14 cellular contexts compared by ENCODE assay signal in genomic region chr6:111734068-111734825, GRCh38.
A peak's percentile ranks its signal among the peaks of the same experiment; 100 is the strongest.
DNase-seq lines count a peak whose midpoint lies in the region; ATAC-seq lines count a peak whose summit lies in the region.
"Had no signal": no experiment of that assay in that cellular context is flagged by ENCODE, and none has a peak within 500 bp of the region (broad histone marks: within the 10 kb centered on the region; RNA-seq: fewer than 3 reads in every experiment).

No MANE protein-coding gene starts in this region.

- no peak overlapping the region for H3K4me3 Mint-ChIP-seq in activated CD8-positive, alpha-beta memory T cell treated with anti-CD3 and anti-CD28 coated beads, Interleukin-2, amount 10 ng/mL, durations not matched to agents 7 days and 5 days
- H3K4me3 Mint-ChIP-seq in activated naive CD8-positive, alpha-beta T cell treated with anti-CD3 and anti-CD28 coated beads, Interleukin-2, amount 50 U/mL, for 24 hours: peak overlapping the region; percentile 37
- H3K4me3 Mint-ChIP-seq in immature natural killer cell: peak overlapping the region; percentile 60 to 89 (median 72)
- peak overlapping the region; percentile 33 for H3K4me3 Mint-ChIP-seq in stimulated activated effector memory CD8-positive, alpha-beta T cell treated with anti-CD3 and anti-CD28 coated beads, Interleukin-12 subunit alpha, Interleukin-12 subunit beta, amount 100 ng/mL, for 72 hours
- H3K4me3 Mint-ChIP-seq: activated naive CD4-positive, alpha-beta T cell treated with anti-CD3 and anti-CD28 coated beads, Interleukin-2, amount 10 ng/mL, durations not matched to agents 7 days and 5 days had no signal

- DNase-seq in activated CD8-positive, alpha-beta memory T cell treated with anti-CD3 and anti-CD28 coated beads, Interleukin-2, amount 10 ng/mL, durations not matched to agents 7 days and 5 days: no peak
- no peak for DNase-seq in activated CD8-positive, alpha-beta memory T cell treated with anti-CD3 and anti-CD28 coated beads, Interleukin-2, amount 50 U/mL, for 4 hours
- no peak for DNase-seq in activated naive CD8-positive, alpha-beta T cell treated with anti-CD3 and anti-CD28 coated beads, Interleukin-2, amount 50 U/mL, for 24 hours
- DNase-seq in immature natural killer cell: peak in 1 of 3 donors; percentile 41
- no peak for DNase-seq in stimulated activated effector memory CD8-positive, alpha-beta T cell treated with anti-CD3 and anti-CD28 coated beads, Interleukin-12 subunit alpha, Interleukin-12 subunit beta, amount 100 ng/mL, for 72 hours (ENCODE audit: low spot score in 2 of 2)
- DNase-seq in inferior parietal cortex (ENCODE audit: extremely low spot score): no peak
- DNase-seq in putamen (ENCODE audit: low spot score): no peak
- DNase-seq in activated effector memory CD4-positive, alpha-beta T cell treated with anti-CD3 and anti-CD28 coated beads, Interleukin-2, amount 50 U/mL, for 16 hours: no peak
- DNase-seq: activated naive CD4-positive, alpha-beta T cell treated with anti-CD3 and anti-CD28 coated beads, Interleukin-2, amount 10 ng/mL, durations not matched to agents 7 days and 5 days; Caco-2; head of caudate nucleus; left cardiac atrium; Right ventricle myocardium superior; T1000 had no signal

- CTCF ChIA-PET in activated CD8-positive, alpha-beta memory T cell treated with anti-CD3 and anti-CD28 coated beads, Interleukin-2, amount 10 ng/mL, durations not matched to agents 7 days and 5 days (lab: Charles Lee): interaction anchor here (0.6 to 1.7 kb wide), 5 partner anchors 8 to 26 kb away, joined by 3 to 5 read pairs (median 3); no protein-coding TSS in a partner anchor

- peaks cover 6% of the 10 kb centered on the region for H3K9me3 Mint-ChIP-seq in activated CD8-positive, alpha-beta memory T cell treated with anti-CD3 and anti-CD28 coated beads, Interleukin-2, amount 10 ng/mL, durations not matched to agents 7 days and 5 days (ENCODE audit: low read depth)
- H3K9me3 Mint-ChIP-seq in activated naive CD8-positive, alpha-beta T cell treated with anti-CD3 and anti-CD28 coated beads, Interleukin-2, amount 50 U/mL, for 24 hours: peaks cover 11% of the 10 kb centered on the region
- H3K9me3 Mint-ChIP-seq in immature natural killer cell: peaks cover 0 to 4% (median 1%) of the 10 kb centered on the region in 6 donors
- no peaks in the 10 kb centered on the region for H3K9me3 Mint-ChIP-seq in stimulated activated effector memory CD8-positive, alpha-beta T cell treated with anti-CD3 and anti-CD28 coated beads, Interleukin-12 subunit alpha, Interleukin-12 subunit beta, amount 100 ng/mL, for 72 hours

- no peaks in the 10 kb centered on the region for H3K27me3 Mint-ChIP-seq in activated CD8-positive, alpha-beta memory T cell treated with anti-CD3 and anti-CD28 coated beads, Interleukin-2, amount 10 ng/mL, durations not matched to agents 7 days and 5 days
- H3K27me3 Mint-ChIP-seq in activated naive CD8-positive, alpha-beta T cell treated with anti-CD3 and anti-CD28 coated beads, Interleukin-2, amount 50 U/mL, for 24 hours: no peaks in the 10 kb centered on the region
- peaks cover 13 to 26% (median 17%) of the 10 kb centered on the region in 3 donors for H3K27me3 Mint-ChIP-seq in immature natural killer cell (ENCODE audit: low read depth in 3 of 3)
- H3K27me3 Mint-ChIP-seq: activated naive CD4-positive, alpha-beta T cell treated with anti-CD3 and anti-CD28 coated beads, Interleukin-2, amount 10 ng/mL, durations not matched to agents 7 days and 5 days had no signal

- H3K36me3 Mint-ChIP-seq in activated CD8-positive, alpha-beta memory T cell treated with anti-CD3 and anti-CD28 coated beads, Interleukin-2, amount 10 ng/mL, durations not matched to agents 7 days and 5 days: peaks cover 78% of the 10 kb centered on the region
- H3K36me3 Mint-ChIP-seq in activated naive CD8-positive, alpha-beta T cell treated with anti-CD3 and anti-CD28 coated beads, Interleukin-2, amount 50 U/mL, for 24 hours (ENCODE audit: low read depth): peaks cover 97% of the 10 kb centered on the region
- peaks cover 25 to 39% (median 29%) of the 10 kb centered on the region in 3 donors for H3K36me3 Mint-ChIP-seq in immature natural killer cell
- H3K36me3 Mint-ChIP-seq in stimulated activated effector memory CD8-positive, alpha-beta T cell treated with anti-CD3 and anti-CD28 coated beads, Interleukin-12 subunit alpha, Interleukin-12 subunit beta, amount 100 ng/mL, for 72 hours: peaks cover 98% of the 10 kb centered on the region

- peaks cover 80% of the 10 kb centered on the region for H3K4me1 Mint-ChIP-seq in activated CD8-positive, alpha-beta memory T cell treated with anti-CD3 and anti-CD28 coated beads, Interleukin-2, amount 10 ng/mL, durations not matched to agents 7 days and 5 days
- H3K4me1 Mint-ChIP-seq in activated naive CD8-positive, alpha-beta T cell treated with anti-CD3 and anti-CD28 coated beads, Interleukin-2, amount 50 U/mL, for 24 hours: peaks cover 96% of the 10 kb centered on the region
- peaks cover 99 to 100% of the 10 kb centered on the region in 2 donors for H3K4me1 Mint-ChIP-seq in immature natural killer cell
- H3K4me1 Mint-ChIP-seq in stimulated activated effector memory CD8-positive, alpha-beta T cell treated with anti-CD3 and anti-CD28 coated beads, Interleukin-12 subunit alpha, Interleukin-12 subunit beta, amount 100 ng/mL, for 72 hours: peaks cover 97% of the 10 kb centered on the region

- peak overlapping the region; percentile 51 for H3K27ac Mint-ChIP-seq in activated CD8-positive, alpha-beta memory T cell treated with anti-CD3 and anti-CD28 coated beads, Interleukin-2, amount 10 ng/mL, durations not matched to agents 7 days and 5 days
- peak overlapping the region; percentile 73 for H3K27ac Mint-ChIP-seq in activated naive CD8-positive, alpha-beta T cell treated with anti-CD3 and anti-CD28 coated beads, Interleukin-2, amount 50 U/mL, for 24 hours
- H3K27ac Mint-ChIP-seq in immature natural killer cell: peak overlapping the region; percentile 91 to 100 (median 100)
- H3K27ac Mint-ChIP-seq in stimulated activated effector memory CD8-positive, alpha-beta T cell treated with anti-CD3 and anti-CD28 coated beads, Interleukin-12 subunit alpha, Interleukin-12 subunit beta, amount 100 ng/mL, for 72 hours: peak overlapping the region; percentile 82
- H3K27ac Mint-ChIP-seq: activated naive CD4-positive, alpha-beta T cell treated with anti-CD3 and anti-CD28 coated beads, Interleukin-2, amount 10 ng/mL, durations not matched to agents 7 days and 5 days had no signal

- ATAC-seq in activated CD8-positive, alpha-beta memory T cell treated with anti-CD3 and anti-CD28 coated beads, Interleukin-2, amount 10 ng/mL, durations not matched to agents 7 days and 5 days: no peak
- no peak for ATAC-seq in activated naive CD8-positive, alpha-beta T cell treated with anti-CD3 and anti-CD28 coated beads, Interleukin-2, amount 50 U/mL, for 24 hours
- no peak for ATAC-seq in stimulated activated effector memory CD8-positive, alpha-beta T cell treated with anti-CD3 and anti-CD28 coated beads, Interleukin-12 subunit alpha, Interleukin-12 subunit beta, amount 100 ng/mL, for 72 hours
- ATAC-seq: left cardiac atrium had no signal
